21 cellular contexts compared by ENCODE assay signal in genomic region chr3:53509494-53509893, GRCh38. TPM values are rescaled to one million over a fixed set of nuclear protein-coding genes. Genes with fewer than 3 reads are reported as not detected.
DNase-seq lines count a peak whose midpoint lies in the region; ATAC-seq, FAIRE-seq and TF ChIP-seq lines count a peak whose summit lies in the region.
"Had no signal": no experiment of that assay in that cellular context is flagged by ENCODE, and none has a peak within 500 bp of the region (broad histone marks: within the 10 kb centered on the region; RNA-seq: fewer than 3 reads in every experiment).

No MANE protein-coding gene starts in this region.

- peak overlapping the region in 2 of 3 experiments; percentile 27 to 42; a peak in 3 of 7 replicates for H3K27ac Mint-ChIP-seq in H9
- H3K27ac Mint-ChIP-seq in activated CD8-positive, alpha-beta memory T cell treated with anti-CD3 and anti-CD28 coated beads, Interleukin-2, amount 10 ng/mL, durations not matched to agents 7 days and 5 days, result no peak overlapping the region
- H3K27ac Mint-ChIP-seq: CD14-positive monocyte; CD4-positive, alpha-beta T cell; CD8-positive, alpha-beta memory T cell had no signal

- H3K27me3 ChIP-seq in H9 (ENCODE audit: insufficient read depth, low read length) (no peaks in the 10 kb centered on the region; the same call in 1 of the 2 replicates), H1 (replicated peaks in 1 of 4; ENCODE audit: control insufficient read depth in 3 of 4, extremely low read depth in 1 of 4, insufficient read depth in 3 of 4, low read length in 3 of 4) (peaks cover 0 to 5% (median 2%) of the 10 kb centered on the region in 4 experiments; a peak in 3 of 7 replicates), neuronal stem cell (ENCODE audit: control insufficient read depth in 3 of 3, insufficient read depth in 3 of 3, low read depth in 1 of 3, low read length in 3 of 3) (peaks cover 0 to 2% (median 0%) of the 10 kb centered on the region in 3 experiments), osteoblast (ENCODE audit: insufficient read depth, low read length) (no peaks in the 10 kb centered on the region)
- H3K27me3 ChIP-seq: BLaER1 treated with 17β-estradiol and CSF1 and Interleukin-3, amounts not matched to agents 10 nM and 100 nM had no signal

- H2BK12ac ChIP-seq in H9 (ENCODE audit: insufficient read length, low read depth, low read length) (no peak overlapping the region), H1 (ENCODE audit: low read depth, low read length) (peak overlapping the region; percentile 22; the same call in 1 of the 2 replicates), neuronal stem cell (ENCODE audit: low read length) (no peak overlapping the region)

- H2AK5ac ChIP-seq in H9 (ENCODE audit: insufficient read length, low read length), result no peak overlapping the region
- H2AK5ac ChIP-seq in H1 (ENCODE audit: low read depth, low read length), result no peak overlapping the region
- H2AK5ac ChIP-seq in neuronal stem cell (ENCODE audit: low read depth, low read length), result no peak overlapping the region

- no peaks in the 10 kb centered on the region for H3K79me1 ChIP-seq in H9 (ENCODE audit: insufficient read depth, low read depth, low read length, poor library complexity, severe bottlenecking)
- H3K79me1 ChIP-seq in H1 (ENCODE audit: low read depth, low read length), result no peaks in the 10 kb centered on the region
- no peaks in the 10 kb centered on the region for H3K79me1 ChIP-seq in neuronal stem cell (ENCODE audit: low read depth, low read length)

- DNase-seq in H9 (peak; percentile 37), H1 (ENCODE audit: low read depth in 1 of 2, low spot score in 2 of 2) (no peak), neuronal stem cell (ENCODE audit: low spot score) (no peak), osteoblast (ENCODE audit: insufficient read length, low spot score, missing footprints) (no peak), NCI-H1092 treated with DMSO at 0.1 percent for 48 hours (lab: John Stamatoyannopoulos, UW) (no peak)
- DNase-seq in activated CD8-positive, alpha-beta memory T cell treated with anti-CD3 and anti-CD28 coated beads, Interleukin-2, amount 10 ng/mL, durations not matched to agents 7 days and 5 days, result no peak
- DNase-seq: BE2C; CD4-positive, alpha-beta T cell; CD8-positive, alpha-beta memory T cell; DMS 273 treated with DMSO at 0.1 percent for 48 hours; DMS79; EL; GDM1; GOT3; H7 had no signal

- no peak for TF ChIP-seq POLR2A in H1 (IDR thresholded peaks at IDR 0.05; ENCODE audit: control extremely low read depth in 1 of 2, low read depth in 2 of 2, low read length in 2 of 2)

- H2BK5ac ChIP-seq in H9 (ENCODE audit: insufficient read length, low read length) (no peak overlapping the region), H1 (ENCODE audit: low read depth, low read length) (no peak overlapping the region), neuronal stem cell (ENCODE audit: low read length) (no peak overlapping the region)

- TF ChIP-seq CTCF in H9 (conservative IDR thresholded peaks at IDR 0.05), result no peak
- no peak for TF ChIP-seq CTCF in H1 (IDR thresholded peaks at IDR 0.05; ENCODE audit: control extremely low read depth in 1 of 3, insufficient read depth in 1 of 3, low read depth in 1 of 3, low read length in 3 of 3)
- TF ChIP-seq CTCF in osteoblast (IDR thresholded peaks at IDR 0.05; ENCODE audit: extremely low read depth, low read depth, low read length), result no peak

- H3K14ac ChIP-seq in H9 (ENCODE audit: insufficient read depth, low read length), result no peak overlapping the region
- H3K14ac ChIP-seq in H1 (ENCODE audit: insufficient read length), result no peak overlapping the region
- no peak overlapping the region for H3K14ac ChIP-seq in neuronal stem cell (ENCODE audit: low read length)

- H4K20me1 ChIP-seq in H9 (ENCODE audit: control insufficient read depth, insufficient read depth, insufficient read length), result no peaks in the 10 kb centered on the region
- H4K20me1 ChIP-seq in H1 (replicated peaks in 1 of 2; ENCODE audit: control insufficient read depth in 1 of 2, insufficient read depth in 2 of 2, low read length in 2 of 2), result no peaks in the 10 kb centered on the region
- no peaks in the 10 kb centered on the region for H4K20me1 ChIP-seq in osteoblast (ENCODE audit: insufficient read depth, low read length)
- H4K20me1 ChIP-seq: BLaER1 treated with 17β-estradiol and CSF1 and Interleukin-3, amounts not matched to agents 10 nM and 100 nM had no signal

- no peak overlapping the region for H3K18ac ChIP-seq in H9 (ENCODE audit: insufficient read length, low read depth, low read length)
- no peak overlapping the region for H3K18ac ChIP-seq in H1 (ENCODE audit: extremely low read depth, low read length)
- peak overlapping the region; percentile 40 for H3K18ac ChIP-seq in neuronal stem cell (ENCODE audit: low read length)

- no peaks in the 10 kb centered on the region for H3K36me3 Mint-ChIP-seq in H9 (ENCODE audit: insufficient read depth in 1 of 3, low read depth in 3 of 3)
- no peaks in the 10 kb centered on the region for H3K36me3 Mint-ChIP-seq in activated CD8-positive, alpha-beta memory T cell treated with anti-CD3 and anti-CD28 coated beads, Interleukin-2, amount 10 ng/mL, durations not matched to agents 7 days and 5 days
- H3K36me3 Mint-ChIP-seq: CD14-positive monocyte; CD8-positive, alpha-beta memory T cell had no signal

- no CpG with 5 or more reads among the region's 9 CpGs for WGBS in H9 (ENCODE audit: extremely low coverage, insufficient read length, low lambda C conversion rate)
- WGBS in H1 (ENCODE audit: extremely low coverage in 1 of 2, insufficient coverage in 1 of 2, insufficient read length in 1 of 2, insufficient replicate concordance in 2 of 2, low coverage in 1 of 2, low lambda C conversion rate in 2 of 2, missing lambda C conversion rate in 1 of 2), 2 experiments, result 78% methylated on average over 9 of the region's 9 CpGs; no CpG with 5 or more reads in 1 of the 2 experiments
- WGBS in neuronal stem cell (ENCODE audit: extremely low coverage in 2 of 2, insufficient read length in 2 of 2, insufficient replicate concordance in 1 of 2), 2 donors, result no CpG with 5 or more reads among the region's 9 CpGs

- H4K5ac ChIP-seq in H9 (ENCODE audit: insufficient read length, low read depth, low read length), result no peak overlapping the region
- H4K5ac ChIP-seq in H1 (ENCODE audit: insufficient read length, low read depth, low read length), result no peak overlapping the region

- H3K27ac ChIP-seq in H9 (ENCODE audit: insufficient read length, low read depth, low read length) (no peak overlapping the region), H1 (ENCODE audit: low read depth, low read length) (no peak overlapping the region), neuronal stem cell (replicated peaks; ENCODE audit: low read length) (no peak overlapping the region), osteoblast (ENCODE audit: low read depth, low read length) (no peak overlapping the region)
- H3K27ac ChIP-seq: BLaER1 treated with 17β-estradiol and CSF1 and Interleukin-3, amounts not matched to agents 10 nM and 100 nM had no signal

- H3K23me2 ChIP-seq in H9 (ENCODE audit: insufficient read length, low read depth, low read length, poor library complexity, severe bottlenecking) (no peaks in the 10 kb centered on the region), H1 (ENCODE audit: low read depth, low read length) (no peaks in the 10 kb centered on the region; the same call in 1 of the 2 replicates)

- FAIRE-seq in H1 (lab: Jason Lieb, UNC), result no peak
- FAIRE-seq: D721Med, GM12878 had no signal

- POLR2A ChIA-PET in H1 (lab: Charles Lee; ENCODE audit: partially characterized antibody), result no interaction called here

- no peak overlapping the region for H3K9ac ChIP-seq in H9 (ENCODE audit: extremely low read depth, insufficient read length, low read length)
- no peak overlapping the region for H3K9ac ChIP-seq in H1 (replicated peaks in 1 of 4; ENCODE audit: extremely low read depth in 1 of 4, low read depth in 3 of 4, low read length in 3 of 4)
- no peak overlapping the region for H3K9ac ChIP-seq in neuronal stem cell (ENCODE audit: low read depth, low read length, poor library complexity)
- H3K9ac ChIP-seq: BLaER1 treated with 17β-estradiol and CSF1 and Interleukin-3, amounts not matched to agents 10 nM and 100 nM had no signal

- H4K8ac ChIP-seq in H9 (replicated peaks; ENCODE audit: insufficient read length, low read depth, low read length) (no peak overlapping the region), H1 (ENCODE audit: extremely low read depth, insufficient read depth, low read length) (no peak overlapping the region), neuronal stem cell (ENCODE audit: low read depth, low read length) (no peak overlapping the region)

- no peak overlapping the region for H3K56ac ChIP-seq in H9 (ENCODE audit: insufficient read length, low read depth, low read length)
- no peak overlapping the region for H3K56ac ChIP-seq in H1 (replicated peaks; ENCODE audit: insufficient read length, low read depth, low read length)

- H2BK120ac ChIP-seq in H9 (ENCODE audit: low read depth, low read length, poor library complexity, severe bottlenecking) (no peak overlapping the region), H1 (replicated peaks; ENCODE audit: low read depth, low read length) (no peak overlapping the region), neuronal stem cell (ENCODE audit: low read depth, low read length) (no peak overlapping the region)

- H2BK15ac ChIP-seq in H9 (ENCODE audit: low read depth, low read length), result no peak overlapping the region
- no peak overlapping the region for H2BK15ac ChIP-seq in H1 (ENCODE audit: low read length)
- peak overlapping the region; percentile 81 for H2BK15ac ChIP-seq in neuronal stem cell (ENCODE audit: low read length)

- H2BK20ac ChIP-seq in H9 (ENCODE audit: low read depth, low read length, poor library complexity, severe bottlenecking) (no peak overlapping the region), H1 (ENCODE audit: low read length) (no peak overlapping the region)

- H4K91ac ChIP-seq in H9 (ENCODE audit: insufficient read length, low read depth, low read length) (no peak overlapping the region), H1 (replicated peaks; ENCODE audit: insufficient read length, low read length) (no peak overlapping the region), neuronal stem cell (ENCODE audit: low read depth, low read length, poor library complexity) (no peak overlapping the region)

- TF ChIP-seq EP300 in H1 (IDR thresholded peaks at IDR 0.05; ENCODE audit: borderline replicate concordance in 1 of 2, low read depth in 2 of 2, low read length in 2 of 2), result no peak

- H3K4me1 ChIP-seq in H9 (ENCODE audit: insufficient read depth, low read length) (peaks cover 2% of the 10 kb centered on the region; the same call in 1 of the 2 replicates), H1 (replicated peaks in 1 of 4; ENCODE audit: control insufficient read depth in 3 of 4, insufficient read depth in 4 of 4, low read length in 3 of 4) (peaks cover 0 to 3% (median 0%) of the 10 kb centered on the region in 4 experiments; a peak in 2 of 7 replicates), neuronal stem cell (ENCODE audit: control insufficient read depth in 2 of 2, insufficient read depth in 1 of 2, low read depth in 1 of 2, low read length in 2 of 2) (peaks cover 10 to 30% of the 10 kb centered on the region in 2 donors), osteoblast (ENCODE audit: insufficient read depth, low read length) (no peaks in the 10 kb centered on the region)
- H3K4me1 ChIP-seq: BE2C had no signal

- H3K27me3 Mint-ChIP-seq in H9 (ENCODE audit: low read depth), result no peaks in the 10 kb centered on the region; the same call in 1 of the 2 replicates
- peaks cover 33% of the 10 kb centered on the region for H3K27me3 Mint-ChIP-seq in activated CD8-positive, alpha-beta memory T cell treated with anti-CD3 and anti-CD28 coated beads, Interleukin-2, amount 10 ng/mL, durations not matched to agents 7 days and 5 days

- no peak for ATAC-seq in activated CD8-positive, alpha-beta memory T cell treated with anti-CD3 and anti-CD28 coated beads, Interleukin-2, amount 10 ng/mL, durations not matched to agents 7 days and 5 days
- ATAC-seq: GM12878, HCT116 had no signal

- no peaks in the 10 kb centered on the region for H3K36me3 ChIP-seq in H1 (ENCODE audit: control insufficient read depth in 2 of 4, insufficient read depth in 4 of 4, low read length in 3 of 4)
- no peaks in the 10 kb centered on the region for H3K36me3 ChIP-seq in neuronal stem cell (replicated peaks in 1 of 2; ENCODE audit: control insufficient read depth in 2 of 2, insufficient read depth in 2 of 2, low read length in 2 of 2)
- no peaks in the 10 kb centered on the region for H3K36me3 ChIP-seq in osteoblast (ENCODE audit: insufficient read depth, low read length)
- H3K36me3 ChIP-seq: BE2C; BLaER1 treated with 17β-estradiol and CSF1 and Interleukin-3, amounts not matched to agents 10 nM and 100 nM had no signal

- no peak overlapping the region for H2AFZ ChIP-seq in H9 (ENCODE audit: low read length)
- no peak overlapping the region for H2AFZ ChIP-seq in H1 (ENCODE audit: low read length)
- H2AFZ ChIP-seq in neuronal stem cell (ENCODE audit: low read length), result no peak overlapping the region
- no peak overlapping the region for H2AFZ ChIP-seq in osteoblast (ENCODE audit: low read length)

- no peak overlapping the region for H3K4ac ChIP-seq in H9 (ENCODE audit: low read depth, low read length)
- H3K4ac ChIP-seq in H1 (replicated peaks; ENCODE audit: insufficient read length, low read depth, low read length), result no peak overlapping the region
- no peak overlapping the region for H3K4ac ChIP-seq in neuronal stem cell (ENCODE audit: low read length)

- TF ChIP-seq RAD21 in H1 (IDR thresholded peaks at IDR 0.05 in 1 of 2, conservative IDR thresholded peaks at IDR 0.05 in 1 of 2; ENCODE audit: low read depth in 2 of 2, low read length in 2 of 2), result no peak

- H3K4me3 Mint-ChIP-seq in H9, result no peak overlapping the region
- no peak overlapping the region for H3K4me3 Mint-ChIP-seq in activated CD8-positive, alpha-beta memory T cell treated with anti-CD3 and anti-CD28 coated beads, Interleukin-2, amount 10 ng/mL, durations not matched to agents 7 days and 5 days
- H3K4me3 Mint-ChIP-seq: CD4-positive, alpha-beta T cell; CD8-positive, alpha-beta memory T cell had no signal

- CTCF ChIA-PET in H1 (lab: Charles Lee; ENCODE audit: partially characterized antibody), result interaction anchor here (0.7 to 1.3 kb wide), 4 partner anchors 8 to 201 kb away, joined by 3 to 5 read pairs (median 3); no protein-coding TSS in a partner anchor
- CTCF ChIA-PET in activated CD8-positive, alpha-beta memory T cell treated with anti-CD3 and anti-CD28 coated beads, Interleukin-2, amount 10 ng/mL, durations not matched to agents 7 days and 5 days (lab: Charles Lee), result no interaction called here

- H3T11ph ChIP-seq in H9 (ENCODE audit: low read length), result no peak overlapping the region

- no peak overlapping the region for H3K4me3 ChIP-seq in H1 (ENCODE audit: extremely low read depth in 1 of 4, insufficient read depth in 2 of 4, low read depth in 3 of 4, low read length in 4 of 4)
- H3K4me3 ChIP-seq in neuronal stem cell (ENCODE audit: low read length in 2 of 2), result no peak overlapping the region
- no peak overlapping the region for H3K4me3 ChIP-seq in osteoblast (ENCODE audit: insufficient read depth, low read length)
- H3K4me3 ChIP-seq: BLaER1 treated with 17β-estradiol and CSF1 and Interleukin-3, amounts not matched to agents 10 nM and 100 nM; GM12878 had no signal

- H3K4me2 ChIP-seq in H9 (ENCODE audit: insufficient read depth, insufficient read length, low read length) (no peak overlapping the region), H1 (ENCODE audit: insufficient read depth in 1 of 2, low read depth in 2 of 2, low read length in 2 of 2) (no peak overlapping the region), neuronal stem cell (ENCODE audit: insufficient read depth, low read length, poor library complexity, severe bottlenecking) (no peak overlapping the region), osteoblast (ENCODE audit: insufficient read depth, low read length) (no peak overlapping the region)
- H3K4me2 ChIP-seq: BLaER1 treated with 17β-estradiol and CSF1 and Interleukin-3, amounts not matched to agents 10 nM and 100 nM had no signal

- no peaks in the 10 kb centered on the region for H3K9me3 Mint-ChIP-seq in H9
- no peaks in the 10 kb centered on the region for H3K9me3 Mint-ChIP-seq in activated CD8-positive, alpha-beta memory T cell treated with anti-CD3 and anti-CD28 coated beads, Interleukin-2, amount 10 ng/mL, durations not matched to agents 7 days and 5 days (ENCODE audit: low read depth)
- H3K9me3 Mint-ChIP-seq: CD4-positive, alpha-beta T cell; CD8-positive, alpha-beta memory T cell had no signal

- H3K23ac ChIP-seq in H9 (ENCODE audit: insufficient read length, low read depth, low read length) (no peak overlapping the region), H1 (ENCODE audit: insufficient read length) (no peak overlapping the region), neuronal stem cell (ENCODE audit: low read depth, low read length, poor library complexity) (peak overlapping the region; percentile 47)

- H3K79me2 ChIP-seq in H9 (ENCODE audit: insufficient read depth, low read length), result no peaks in the 10 kb centered on the region
- H3K79me2 ChIP-seq in H1 (ENCODE audit: control insufficient read depth in 1 of 2, insufficient read depth in 2 of 2, low read length in 2 of 2), result no peaks in the 10 kb centered on the region
- no peaks in the 10 kb centered on the region for H3K79me2 ChIP-seq in osteoblast (ENCODE audit: insufficient read depth, low read length)

- H3K9me3 ChIP-seq in H9 (ENCODE audit: control insufficient read depth, low read depth, low read length), result no peaks in the 10 kb centered on the region
- no peaks in the 10 kb centered on the region for H3K9me3 ChIP-seq in H1 (ENCODE audit: insufficient read depth in 2 of 2, low read depth in 1 of 2, low read length in 1 of 2)
- no peaks in the 10 kb centered on the region for H3K9me3 ChIP-seq in neuronal stem cell (replicated peaks in 1 of 2; ENCODE audit: control insufficient read depth in 2 of 2, insufficient read depth in 1 of 2, low read depth in 1 of 2, low read length in 2 of 2)
- no peaks in the 10 kb centered on the region for H3K9me3 ChIP-seq in osteoblast (ENCODE audit: low read depth, low read length)
- H3K9me3 ChIP-seq: BE2C; BLaER1 treated with 17β-estradiol and CSF1 and Interleukin-3, amounts not matched to agents 10 nM and 100 nM had no signal

- H3K4me1 Mint-ChIP-seq in H9, result peaks cover 26 to 37% of the 10 kb centered on the region in 2 experiments
- H3K4me1 Mint-ChIP-seq in activated CD8-positive, alpha-beta memory T cell treated with anti-CD3 and anti-CD28 coated beads, Interleukin-2, amount 10 ng/mL, durations not matched to agents 7 days and 5 days, result no peaks in the 10 kb centered on the region
- H3K4me1 Mint-ChIP-seq: CD14-positive monocyte; CD8-positive, alpha-beta memory T cell had no signal

RNA-seq across cellular contexts. Expression of gene CACNA1D, which starts 15.1 kb away (rescaled TPM):
- total RNA-seq in H9 (2021) (1.9 and 3.5 TPM in 2 replicates), osteoblast (under 0.01 and 0.29 TPM in 2 replicates)
- total RNA-seq in H1 (2021; fragmentation: NEBNext Ultra II Directional; extraction: Animal tissue kit (Norgen Biotek cat#: 25700)), result 1.9 and 2.9 TPM in 2 replicates
- polyA plus RNA-seq in H1 (2011; rRNA removed), result 2.0 and 2.5 TPM in 2 replicates
- polyA plus RNA-seq in H1 (2011; cell fraction: cytosol; rRNA removed), result 1.1 TPM
- polyA plus RNA-seq in H1 (2011; cell fraction: nucleus; rRNA removed), result 9.0 TPM
- polyA plus RNA-seq in H1 (2012, experiment 1 of 2), result 1.3 to 2.5 TPM (median 1.7 TPM) in 4 replicates
- 0.10 TPM for polyA plus RNA-seq in H1 (2012, experiment 2 of 2)
- 1.4 TPM for polyA plus RNA-seq in H1 (2013, experiment 1 of 2)
- polyA plus RNA-seq in H1 (2013, experiment 2 of 2), result 1.2 TPM
- 5.3 and 8.5 TPM in 2 replicates for polyA minus RNA-seq in H1 (2011; rRNA and poly(A)+ RNA removed)
- 3.9 TPM for polyA minus RNA-seq in H1 (2011; cell fraction: cytosol; rRNA and poly(A)+ RNA removed)
- polyA minus RNA-seq in H1 (2011; cell fraction: nucleus; rRNA and poly(A)+ RNA removed), result 18.4 TPM
- polyA plus RNA-seq in neuronal stem cell (2013, experiment 1 of 2), result not detected
- 0.01 TPM for polyA plus RNA-seq in neuronal stem cell (2013, experiment 2 of 2)
- total RNA-seq in activated CD8-positive, alpha-beta memory T cell treated with anti-CD3 and anti-CD28 coated beads, Interleukin-2, amount 10 ng/mL, durations not matched to agents 7 days and 5 days, result 1 to 10 TPM in 1 of 2 experiments, under 1 TPM in 1; 0.41 to 1.5 TPM
- total RNA-seq: A172; CD4-positive, alpha-beta T cell had no signal
